ENCODE assay signal across 1 cellular context in the genomic region with DNA sequence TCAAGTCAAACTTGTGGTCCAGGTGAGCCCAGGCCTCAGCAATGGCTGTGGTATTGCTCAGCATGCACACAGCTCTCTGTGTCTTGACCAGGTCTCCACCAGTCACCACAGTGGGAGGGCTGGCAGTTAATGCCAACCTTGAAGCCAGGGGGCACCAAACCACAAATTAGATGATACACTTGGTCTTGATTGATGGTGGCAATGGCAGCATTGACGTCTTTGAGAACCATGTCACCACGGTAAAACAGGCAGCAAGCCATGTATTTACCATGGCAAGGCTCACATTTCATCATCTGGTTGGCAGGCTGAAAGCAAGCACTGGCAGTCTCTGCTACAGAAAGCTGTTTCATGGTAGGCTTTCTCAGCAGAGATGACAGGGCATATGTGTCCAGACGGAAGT.
TF ChIP-seq lines count a peak whose summit lies in the region.

No MANE protein-coding gene starts in this region.

TF ChIP-seq in GM12878, 131 proteins besides CTCF, POLR2A, EP300 and RAD21:
- TF ChIP-seq SMC3 (IDR thresholded peaks at IDR 0.05; ENCODE audit: borderline replicate concordance, low read length) (peak; percentile 19; the same call in 1 of the 2 replicates), NFYA (IDR thresholded peaks at IDR 0.05; ENCODE audit: borderline replicate concordance, low read depth, low read length) (no peak), RUNX3 (IDR thresholded peaks at IDR 0.05; ENCODE audit: low read length) (peak; percentile 30; the same call in 1 of the 2 replicates), RBBP5 (conservative IDR thresholded peaks at IDR 0.05) (no peak)
- TF ChIP-seq, protein P1, sequence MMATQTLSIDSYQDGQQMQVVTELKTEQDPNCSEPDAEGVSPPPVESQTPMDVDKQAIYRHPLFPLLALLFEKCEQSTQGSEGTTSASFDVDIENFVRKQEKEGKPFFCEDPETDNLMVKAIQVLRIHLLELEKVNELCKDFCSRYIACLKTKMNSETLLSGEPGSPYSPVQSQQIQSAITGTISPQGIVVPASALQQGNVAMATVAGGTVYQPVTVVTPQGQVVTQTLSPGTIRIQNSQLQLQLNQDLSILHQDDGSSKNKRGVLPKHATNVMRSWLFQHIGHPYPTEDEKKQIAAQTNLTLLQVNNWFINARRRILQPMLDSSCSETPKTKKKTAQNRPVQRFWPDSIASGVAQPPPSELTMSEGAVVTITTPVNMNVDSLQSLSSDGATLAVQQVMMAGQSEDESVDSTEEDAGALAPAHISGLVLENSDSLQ (IDR thresholded peaks at IDR 0.05) = peak; percentile 36; the same call in 1 of the 2 replicates
TF ChIP-seq in GM12878: peak in this region for 3.
